In the genomic region with DNA sequence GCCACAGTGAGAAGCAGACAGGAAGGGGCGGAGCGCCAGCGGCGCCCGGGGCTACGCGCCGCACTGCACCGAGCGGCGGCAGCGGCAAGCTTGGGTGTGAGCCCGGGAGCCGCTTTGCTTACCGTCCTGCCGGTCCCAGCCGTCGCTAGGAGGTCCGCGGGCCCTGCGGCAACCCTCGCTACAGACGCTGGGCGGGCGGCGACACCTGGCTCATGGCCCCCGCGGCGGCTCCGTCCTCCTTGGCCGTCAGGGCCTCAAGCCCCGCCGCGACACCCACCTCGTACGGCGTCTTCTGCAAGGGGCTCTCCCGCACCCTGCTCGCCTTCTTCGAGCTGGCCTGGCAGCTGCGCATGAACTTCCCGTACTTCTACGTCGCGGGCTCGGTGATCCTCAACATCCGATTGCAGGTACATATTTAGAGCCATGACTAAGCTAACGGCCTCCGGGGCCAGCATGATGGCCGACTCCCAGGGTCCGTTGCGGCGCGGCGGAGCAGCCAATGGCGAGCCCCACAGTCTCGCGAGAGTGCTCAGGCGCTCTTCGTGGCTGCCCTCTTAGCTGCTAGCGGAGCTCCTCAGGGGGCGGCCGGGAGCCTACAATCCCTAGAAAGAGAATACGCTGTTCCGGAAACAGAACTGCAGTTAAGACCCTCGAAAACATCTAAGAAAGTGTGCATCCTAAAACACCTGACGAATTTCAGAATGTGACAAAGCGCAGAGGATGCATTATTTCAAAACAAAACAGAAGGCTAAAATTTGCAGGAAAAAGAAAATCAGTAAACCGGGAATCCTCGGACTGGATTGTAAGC, we compare ENCODE assay signal across 8 cellular contexts. TPM values are rescaled to one million over a fixed set of nuclear protein-coding genes. Genes with fewer than 3 reads are reported as not detected.
A peak's percentile ranks its signal among the peaks of the same experiment; 100 is the strongest.
DNase-seq lines count a peak whose midpoint lies in the region; ATAC-seq, FAIRE-seq and TF ChIP-seq lines count a peak whose summit lies in the region.

A gene (plus strand): TSS at position 50 of the 808 bp plus-strand sequence. CDS start 163 bp downstream, at position 213.

- H3K27me3 ChIP-seq in ovary (no peaks in the 10 kb centered on the region), thyroid gland (no peaks in the 10 kb centered on the region)

- TF ChIP-seq POLR2A in GM12891 (IDR thresholded peaks at IDR 0.05; ENCODE audit: low read depth, low read length) = peak; percentile 89
- TF ChIP-seq POLR2A in ovary (IDR thresholded peaks at IDR 0.05) = peak; percentile 43
- TF ChIP-seq POLR2A in thyroid gland (IDR thresholded peaks at IDR 0.05) = peak in 1 of 2 donors; percentile 70

- H3K36me3 Mint-ChIP-seq in activated naive CD8-positive, alpha-beta T cell treated with anti-CD3 and anti-CD28 coated beads, Interleukin-2, amount 50 U/mL, for 24 hours (ENCODE audit: low read depth) = peaks cover 68% of the 10 kb centered on the region

- H3K9me3 ChIP-seq in ovary (no peaks in the 10 kb centered on the region), thyroid gland (no peaks in the 10 kb centered on the region)

- peak; percentile 97 for ATAC-seq in HG02798 (IDR thresholded peaks at IDR 0.05; ENCODE audit: poor library complexity, unreplicated experiment)
- peak; percentile 99 for ATAC-seq in activated naive CD8-positive, alpha-beta T cell treated with anti-CD3 and anti-CD28 coated beads, Interleukin-2, amount 50 U/mL, for 24 hours
- peak; percentile 100 for ATAC-seq in Right ventricle myocardium superior (ENCODE audit: poor library complexity)

- peak; percentile 95 for FAIRE-seq in GM12891 (lab: Jason Lieb, UNC)

- DNase-seq in GM12891 (ENCODE audit: insufficient read length, low spot score) (peak; percentile 68), NCI-H1417 treated with DMSO at 0.1 percent for 48 hours (lab: John Stamatoyannopoulos, UW) (peak; percentile 79), SW 1271 (lab: John Stamatoyannopoulos, UW) (peak; percentile 86 to 92), Right ventricle myocardium superior (peak; percentile 96), ovary (peak; percentile 90 to 94 (median 92)), thyroid gland (peak; percentile 92 to 94)
- DNase-seq in activated naive CD8-positive, alpha-beta T cell treated with anti-CD3 and anti-CD28 coated beads, Interleukin-2, amount 50 U/mL, for 24 hours = peak; percentile 88

- no peaks in the 10 kb centered on the region for H3K27me3 Mint-ChIP-seq in activated naive CD8-positive, alpha-beta T cell treated with anti-CD3 and anti-CD28 coated beads, Interleukin-2, amount 50 U/mL, for 24 hours

- no peaks in the 10 kb centered on the region for H3K9me3 Mint-ChIP-seq in activated naive CD8-positive, alpha-beta T cell treated with anti-CD3 and anti-CD28 coated beads, Interleukin-2, amount 50 U/mL, for 24 hours

- WGBS in ovary, 3 donors = 0% methylated on average over 65 to 70 of the region's 70 CpGs
- WGBS in thyroid gland, 2 donors = 0 to 1% methylated on average over 42 to 65 of the region's 70 CpGs

- TF ChIP-seq CTCF in ovary (IDR thresholded peaks at IDR 0.05) (peak in 1 of 3 donors; percentile 12), thyroid gland (IDR thresholded peaks at IDR 0.05) (no peak)

- H3K36me3 ChIP-seq in ovary = no peaks in the 10 kb centered on the region
- H3K36me3 ChIP-seq in thyroid gland = no peaks in the 10 kb centered on the region

- TF ChIP-seq EP300 in ovary (IDR thresholded peaks at IDR 0.05) = no peak

- H3K27ac ChIP-seq in ovary = peak within 1 kb of the TSS; percentile 70 to 88
- peak within 1 kb of the TSS; percentile 84 to 96 (median 95) for H3K27ac ChIP-seq in thyroid gland

- no peaks in the 10 kb centered on the region for H3K4me1 ChIP-seq in ovary (ENCODE audit: insufficient read depth)
- peaks cover 14 to 19% of the 10 kb centered on the region in 2 donors for H3K4me1 ChIP-seq in thyroid gland

- H3K4me3 ChIP-seq in ovary (peak within 1 kb of the TSS; percentile 98), thyroid gland (replicated peaks in 1 of 3) (peak within 1 kb of the TSS; percentile 38 to 72 (median 41))

- peaks cover 59% of the 10 kb centered on the region for H3K4me1 Mint-ChIP-seq in activated naive CD8-positive, alpha-beta T cell treated with anti-CD3 and anti-CD28 coated beads, Interleukin-2, amount 50 U/mL, for 24 hours

- intact Hi-C loops in Right ventricle myocardium superior (cut with DNase I) = no loop called here
- intact Hi-C loops in ovary (cut with DNase I) = no loop called here
- intact Hi-C loops in thyroid gland (cut with DNase I) = no loop called here

- peak within 1 kb of the TSS; percentile 99 for H3K4me3 Mint-ChIP-seq in activated naive CD8-positive, alpha-beta T cell treated with anti-CD3 and anti-CD28 coated beads, Interleukin-2, amount 50 U/mL, for 24 hours

- H3K27ac Mint-ChIP-seq in activated naive CD8-positive, alpha-beta T cell treated with anti-CD3 and anti-CD28 coated beads, Interleukin-2, amount 50 U/mL, for 24 hours = peak within 1 kb of the TSS; percentile 100

TF ChIP-seq in GM12891, 5 proteins besides CTCF, POLR2A, EP300 and RAD21:
- TF ChIP-seq TAF1 (IDR thresholded peaks at IDR 0.05; ENCODE audit: low read depth, low read length) = peak; percentile 67; the same call in 1 of the 2 replicates
- no peak for TF ChIP-seq PAX5 (IDR thresholded peaks at IDR 0.05; ENCODE audit: insufficient read depth, low read length, severe bottlenecking)
- TF ChIP-seq SPI1 (IDR thresholded peaks at IDR 0.05; ENCODE audit: low read depth, low read length) = no peak
- peak; percentile 93 for TF ChIP-seq POLR2AphosphoS5 (IDR thresholded peaks at IDR 0.05; ENCODE audit: low read depth, low read length)
- TF ChIP-seq POU2F2 (IDR thresholded peaks at IDR 0.05; ENCODE audit: low read depth, low read length) = no peak

RNA-seq across cellular contexts. Expression of the gene that starts here (rescaled TPM):
- polyA plus RNA-seq in GM12891 (2012; ENCODE audit: low read depth, missing spikeins) = 6.6 TPM
- 13.6 TPM for total RNA-seq in Right ventricle myocardium superior
- 1 to 10 TPM; 3.3 to 7.0 (median 5.9) TPM for total RNA-seq in ovary
- polyA plus RNA-seq in ovary = 1 to 10 TPM; 4.3 to 9.8 TPM
- total RNA-seq in thyroid gland = 10 to 100 TPM in 2 of 4 donors, 1 to 10 TPM in 2; 8.0 to 14.0 (median 9.6) TPM

Comparison
In these comparisons a context has a peak if more than half of its experiments do, and no peak if none do; other contexts are left out.
1. Peak in every context shown above with its lines: DNase-seq, ATAC-seq, H3K4me3 ChIP-seq and H3K27ac ChIP-seq.